32 cellular contexts compared by ENCODE assay signal in the genomic region with DNA sequence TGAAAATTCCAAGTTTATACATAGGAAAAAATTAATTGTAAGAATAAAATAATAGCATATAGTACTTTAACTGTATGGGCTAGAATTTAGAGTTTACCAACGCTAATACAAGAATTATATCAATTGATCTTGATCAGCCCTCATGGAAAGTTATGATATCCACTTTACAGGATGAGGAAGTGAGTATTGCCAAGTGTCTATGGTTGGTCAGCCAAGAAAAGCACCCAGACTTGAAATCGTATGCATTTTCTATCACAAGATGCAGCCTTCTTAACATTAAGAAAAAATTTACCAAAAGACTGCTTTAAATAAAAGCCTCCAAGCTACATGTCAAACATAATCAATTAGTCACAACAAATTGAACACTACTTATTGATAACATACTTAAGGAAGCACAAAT. TPM values are rescaled to one million over a fixed set of nuclear protein-coding genes. Genes with fewer than 3 reads are reported as not detected.
"Had no signal": no experiment of that assay in that cellular context is flagged by ENCODE, and none has a peak within 500 bp of the region (broad histone marks: within the 10 kb centered on the region; RNA-seq: fewer than 3 reads in every experiment).

No MANE protein-coding gene starts in this region.

- H3K27me3 ChIP-seq: ascending aorta, breast epithelium, cardiac muscle cell, colonic mucosa, dorsolateral prefrontal cortex, esophagus muscularis mucosa, foreskin keratinocyte, gastrocnemius medialis, heart left ventricle had no signal

- H3K4me1 ChIP-seq: breast epithelium, colonic mucosa, foreskin keratinocyte, gastrocnemius medialis had no signal

- H3K27ac ChIP-seq: ascending aorta, breast epithelium, cardiac muscle cell, colonic mucosa, dorsolateral prefrontal cortex, esophagus muscularis mucosa, foreskin keratinocyte, gastrocnemius medialis, heart left ventricle had no signal

- ATAC-seq: activated CD4-positive, alpha-beta T cell treated with anti-CD3 and anti-CD28 coated beads for 36 hours; activated naive CD4-positive, alpha-beta T cell treated with anti-CD3 and anti-CD28 coated beads, Interleukin-2, amount 50 U/mL, for 72 hours; activated T-cell treated with anti-CD3 and anti-CD28 coated beads, Interleukin-2, amount 50 U/mL, for 72 hours; foreskin keratinocyte; gastrocnemius medialis; heart left ventricle; T-helper 17 cell had no signal

- H3K36me3 ChIP-seq: ascending aorta, breast epithelium, cardiac muscle cell, colonic mucosa, esophagus muscularis mucosa, gastrocnemius medialis, heart left ventricle had no signal

- H3K9me3 ChIP-seq: ascending aorta, breast epithelium, colonic mucosa, esophagus muscularis mucosa, gastrocnemius medialis, heart left ventricle had no signal

- DNase-seq: activated CD4-positive, alpha-beta memory T cell treated with anti-CD3 and anti-CD28 coated beads, Interleukin-2, amount 10 ng/mL, durations not matched to agents 7 days and 5 days; activated CD4-positive, alpha-beta T cell treated with anti-CD3 and anti-CD28 coated beads for 36 hours; activated CD4-positive, alpha-beta T cell treated with anti-CD3 and anti-CD28 coated beads, Interleukin-2, amount 10 ng/mL, durations not matched to agents 24 days and 14 days; activated CD4-positive, CD25-positive, alpha-beta regulatory T cell; activated CD4-positive, CD25-positive, alpha-beta regulatory T cell treated with anti-CD3 and anti-CD28 coated beads, Interleukin-2, amount 50 U/mL, for 72 hours; activated CD8-positive, alpha-beta memory T cell treated with anti-CD3 and anti-CD28 coated beads, Interleukin-2, amount 50 U/mL, for 48 hours; activated gamma-delta T cell; activated naive CD4-positive, alpha-beta T cell; activated naive CD4-positive, alpha-beta T cell treated with anti-CD3 and anti-CD28 coated beads, Interleukin-2, amount 10 ng/mL, durations not matched to agents 7 days and 5 days; activated naive CD8-positive, alpha-beta T cell treated with anti-CD3 and anti-CD28 coated beads, Interleukin-2, amount 10 ng/mL, durations not matched to agents 7 days and 5 days; activated T-cell treated with anti-CD3 and anti-CD28 coated beads for 4 hours; activated T-cell treated with anti-CD3 and anti-CD28 coated beads, Interleukin-2, amount 50 U/mL, for 24 hours; activated T-cell treated with anti-CD3 and anti-CD28 coated beads, Interleukin-2, amount 50 U/mL, for 72 hours; central memory CD4-positive, alpha-beta T cell; cerebellar nuclear complex; colonic mucosa; dorsolateral prefrontal cortex; effector memory CD4-positive, alpha-beta T cell; endodermal cell; erythroblast; foreskin keratinocyte; gastrocnemius medialis; glutamatergic neuron; heart left ventricle; hypothalamus; T-helper 17 cell; T1000 had no signal

- H3K4me3 ChIP-seq: ascending aorta, breast epithelium, cardiac muscle cell, colonic mucosa, dorsolateral prefrontal cortex, esophagus muscularis mucosa, gastrocnemius medialis, heart left ventricle had no signal

RNA-seq across cellular contexts. Expression of a gene that starts 53.0 kb away (rescaled TPM):
- total RNA-seq: activated CD4-positive, alpha-beta memory T cell treated with anti-CD3 and anti-CD28 coated beads, Interleukin-2, amount 10 ng/mL, durations not matched to agents 7 days and 5 days; activated CD4-positive, alpha-beta T cell treated with anti-CD3 and anti-CD28 coated beads for 36 hours; activated CD4-positive, alpha-beta T cell treated with anti-CD3 and anti-CD28 coated beads, Interleukin-2, amount 10 ng/mL, durations not matched to agents 24 days and 14 days; activated naive CD4-positive, alpha-beta T cell treated with anti-CD3 and anti-CD28 coated beads, Interleukin-2, amount 50 U/mL, for 72 hours; activated naive CD8-positive, alpha-beta T cell treated with anti-CD3 and anti-CD28 coated beads, Interleukin-2, amount 10 ng/mL, durations not matched to agents 7 days and 5 days; activated T-cell treated with anti-CD3 and anti-CD28 coated beads, Interleukin-2, amount 50 U/mL, for 72 hours; ascending aorta; breast epithelium; cardiac muscle cell; colonic mucosa; endodermal cell; esophagus muscularis mucosa; foreskin keratinocyte; gastrocnemius medialis; heart left ventricle; T-helper 17 cell had no signal
- polyA plus RNA-seq: foreskin keratinocyte, heart left ventricle had no signal
